Comparison of ENCODE assay signal across 8 cellular contexts in genomic region chr7:150378115-150378852, GRCh38.
DNase-seq lines count a peak whose midpoint lies in the region; ATAC-seq, FAIRE-seq and TF ChIP-seq lines count a peak whose summit lies in the region.

No MANE protein-coding gene starts in this region.

- H3K27me3 Mint-ChIP-seq in T-helper 1 cell treated with Interleukin-12 subunit alpha and Interleukin-12 subunit beta and Interleukin-4 antibody, amounts not matched to agents 30 μg/mL and 1 μg/mL, for 36 hours (ENCODE audit: low read depth), result no peaks in the 10 kb centered on the region

- H3K4me3 Mint-ChIP-seq in T-helper 1 cell treated with Interleukin-12 subunit alpha and Interleukin-12 subunit beta and Interleukin-4 antibody, amounts not matched to agents 30 μg/mL and 1 μg/mL, for 36 hours, result peak overlapping the region; percentile 80

- peak overlapping the region; percentile 87 for H3K4me3 ChIP-seq in choroid plexus epithelial cell (ENCODE audit: low read depth, low read length)

- no peaks in the 10 kb centered on the region for H3K9me3 Mint-ChIP-seq in T-helper 1 cell treated with Interleukin-12 subunit alpha and Interleukin-12 subunit beta and Interleukin-4 antibody, amounts not matched to agents 30 μg/mL and 1 μg/mL, for 36 hours

- TF ChIP-seq CTCF in C4-2B (conservative IDR thresholded peaks at IDR 0.05), result no peak
- TF ChIP-seq CTCF in choroid plexus epithelial cell (conservative IDR thresholded peaks at IDR 0.05; ENCODE audit: low read depth, low read length), result peak; percentile 42

- DNase-seq in GM19239 (ENCODE audit: insufficient read length, low spot score) (no peak), NCI-H1417 (lab: John Stamatoyannopoulos, UW) (peak; percentile 71 to 94 (median 84)), choroid plexus epithelial cell (ENCODE audit: low read depth) (peak; percentile 71)
- peak; percentile 15 to 20 for DNase-seq in stimulated activated CD8-positive, alpha-beta memory T cell treated with anti-CD3 and anti-CD28 coated beads, Interleukin-2, amount 100 ng/mL, for 48 hours (ENCODE audit: low read depth in 2 of 2)

- FAIRE-seq in GM19239 (lab: Jason Lieb, UNC), result peak; percentile 90

- H3K4me1 Mint-ChIP-seq in T-helper 1 cell treated with Interleukin-12 subunit alpha and Interleukin-12 subunit beta and Interleukin-4 antibody, amounts not matched to agents 30 μg/mL and 1 μg/mL, for 36 hours (ENCODE audit: low read depth), result peaks cover 40% of the 10 kb centered on the region

- H3K36me3 Mint-ChIP-seq in T-helper 1 cell treated with Interleukin-12 subunit alpha and Interleukin-12 subunit beta and Interleukin-4 antibody, amounts not matched to agents 30 μg/mL and 1 μg/mL, for 36 hours (ENCODE audit: low read depth), result peaks cover 12% of the 10 kb centered on the region

- H3K27ac ChIP-seq in C4-2B (peak overlapping the region; percentile 97), layer of hippocampus (ENCODE audit: low read depth, low read length) (peak overlapping the region; percentile 98)

- no peaks in the 10 kb centered on the region for H3K27me3 ChIP-seq in layer of hippocampus (ENCODE audit: control insufficient read depth, insufficient read depth, low read length)

- no peak for ATAC-seq in GM18867 (IDR thresholded peaks at IDR 0.05; ENCODE audit: unreplicated experiment)

- H3K27ac Mint-ChIP-seq in T-helper 1 cell treated with Interleukin-12 subunit alpha and Interleukin-12 subunit beta and Interleukin-4 antibody, amounts not matched to agents 30 μg/mL and 1 μg/mL, for 36 hours, result peak overlapping the region; percentile 59
